ENCODE assay signal across 10 cellular contexts in genomic region chr16:15592324-15592723, GRCh38. TPM values are rescaled to one million over a fixed set of nuclear protein-coding genes. Genes with fewer than 3 reads are reported as not detected.
DNase-seq lines count a peak whose midpoint lies in the region; ATAC-seq and TF ChIP-seq lines count a peak whose summit lies in the region.
"Had no signal": no experiment of that assay in that cellular context is flagged by ENCODE, and none has a peak within 500 bp of the region (broad histone marks: within the 10 kb centered on the region; RNA-seq: fewer than 3 reads in every experiment).

No MANE protein-coding gene starts in this region.

- peaks cover 35% of the 10 kb centered on the region for H3K4me1 Mint-ChIP-seq in CD8-positive, alpha-beta T cell (ENCODE audit: low read depth)
- peaks cover 53% of the 10 kb centered on the region for H3K4me1 Mint-ChIP-seq in activated naive CD8-positive, alpha-beta T cell (ENCODE audit: low read depth)
- peaks cover 13 to 59% (median 27%) of the 10 kb centered on the region in 7 donors for H3K4me1 Mint-ChIP-seq in naive thymus-derived CD4-positive, alpha-beta T cell

- no peak overlapping the region for H3K4me3 ChIP-seq in CD8-positive, alpha-beta T cell (ENCODE audit: low read depth, low read length)
- no peak overlapping the region for H3K4me3 ChIP-seq in naive thymus-derived CD4-positive, alpha-beta T cell (ENCODE audit: low read length)
- H3K4me3 ChIP-seq in heart right ventricle = no peak overlapping the region

- H3K27ac Mint-ChIP-seq in CD8-positive, alpha-beta T cell = peak overlapping the region; percentile 85
- H3K27ac Mint-ChIP-seq in activated naive CD8-positive, alpha-beta T cell = peak overlapping the region; percentile 80
- peak overlapping the region; percentile 40 to 98 (median 84) for H3K27ac Mint-ChIP-seq in naive thymus-derived CD4-positive, alpha-beta T cell

- CTCF ChIA-PET in CD8-positive, alpha-beta T cell (lab: Charles Lee) = interaction anchor here (0.9 kb wide), 1 partner anchor 44 kb away, joined by 3 read pairs; no protein-coding TSS in a partner anchor
- CTCF ChIA-PET in naive thymus-derived CD4-positive, alpha-beta T cell (lab: Charles Lee) = no interaction called here

- POLR2A ChIA-PET in CD8-positive, alpha-beta T cell (lab: Charles Lee) = interaction anchor here (1.4 kb wide), 1 partner anchor 11 kb away, joined by 3 read pairs; no protein-coding TSS in a partner anchor
- POLR2A ChIA-PET in naive thymus-derived CD4-positive, alpha-beta T cell (lab: Charles Lee) = interaction anchor here (0.6 to 5.9 kb wide), 4 partner anchors 9 to 480 kb away, joined by 3 to 50 read pairs (median 5); partner anchors contain the start of gene MARF1

- no peak overlapping the region for H3K4me3 Mint-ChIP-seq in CD8-positive, alpha-beta T cell
- H3K4me3 Mint-ChIP-seq in activated naive CD8-positive, alpha-beta T cell = no peak overlapping the region
- H3K4me3 Mint-ChIP-seq in naive thymus-derived CD4-positive, alpha-beta T cell = peak overlapping the region in 2 of 10 donors; percentile 20 to 39

- peak in 6 of 7 experiments; percentile 19 to 71 (median 48) for DNase-seq in CD8-positive, alpha-beta T cell
- DNase-seq in LoVo (ENCODE audit: low spot score) (peak; percentile 38), heart right ventricle (no peak), NCI-H82 treated with DMSO at 0.1 percent for 48 hours (lab: John Stamatoyannopoulos, UW; ENCODE audit: unreplicated experiment) (no peak)
- no peak for DNase-seq in naive thymus-derived CD4-positive, alpha-beta T cell
- DNase-seq: NCI-H1092, NCI-H82 had no signal

- no peaks in the 10 kb centered on the region for H3K9me3 Mint-ChIP-seq in CD8-positive, alpha-beta T cell
- no peaks in the 10 kb centered on the region for H3K9me3 Mint-ChIP-seq in activated naive CD8-positive, alpha-beta T cell (ENCODE audit: low read depth)
- peaks cover 0 to 9% (median 0%) of the 10 kb centered on the region in 11 donors for H3K9me3 Mint-ChIP-seq in naive thymus-derived CD4-positive, alpha-beta T cell

- H3K27me3 Mint-ChIP-seq in CD8-positive, alpha-beta T cell (ENCODE audit: low read depth) = no peaks in the 10 kb centered on the region
- H3K27me3 Mint-ChIP-seq in activated naive CD8-positive, alpha-beta T cell = no peaks in the 10 kb centered on the region
- no peaks in the 10 kb centered on the region for H3K27me3 Mint-ChIP-seq in naive thymus-derived CD4-positive, alpha-beta T cell

- peak; percentile 5 for ATAC-seq in CD8-positive, alpha-beta T cell
- ATAC-seq in naive thymus-derived CD4-positive, alpha-beta T cell = no peak
- no peak for ATAC-seq in GM19452 (IDR thresholded peaks at IDR 0.05; ENCODE audit: unreplicated experiment)
- no peak for ATAC-seq in GM18505 (IDR thresholded peaks at IDR 0.05; ENCODE audit: unreplicated experiment)
- no peak for ATAC-seq in heart right ventricle

- no peaks in the 10 kb centered on the region for H3K27me3 ChIP-seq in CD8-positive, alpha-beta T cell (ENCODE audit: insufficient read depth, low read length)
- no peaks in the 10 kb centered on the region for H3K27me3 ChIP-seq in naive thymus-derived CD4-positive, alpha-beta T cell (ENCODE audit: control insufficient read depth in 2 of 2, insufficient read depth in 2 of 2, low read length in 2 of 2)
- no peaks in the 10 kb centered on the region for H3K27me3 ChIP-seq in heart right ventricle

- 85% methylated on average over 9 of the region's 9 CpGs for WGBS in heart right ventricle, 2 donors

- intact Hi-C loops in CD8-positive, alpha-beta T cell (cut with DNase I, micrococcal nuclease) = loop anchor here (1.0 to 10.0 kb wide), 3 partner anchors 47 to 165 kb away; no protein-coding TSS in a partner anchor
- intact Hi-C loops in naive thymus-derived CD4-positive, alpha-beta T cell (cut with micrococcal nuclease) = loop anchor here in 1 of 2 donors (5.0 kb wide), 2 partner anchors 45 to 110 kb away; no protein-coding TSS in a partner anchor
- intact Hi-C loops in heart right ventricle (cut with DNase I) = no loop called here

- H3K9me3 ChIP-seq in CD8-positive, alpha-beta T cell (ENCODE audit: low read length) = no peaks in the 10 kb centered on the region
- H3K9me3 ChIP-seq in naive thymus-derived CD4-positive, alpha-beta T cell (ENCODE audit: control insufficient read depth in 2 of 3, low read length in 3 of 3) = no peaks in the 10 kb centered on the region
- no peaks in the 10 kb centered on the region for H3K9me3 ChIP-seq in heart right ventricle

- no peak overlapping the region for H3K27ac ChIP-seq in CD8-positive, alpha-beta T cell (ENCODE audit: low read depth, low read length)
- H3K27ac ChIP-seq in naive thymus-derived CD4-positive, alpha-beta T cell (ENCODE audit: low read depth, low read length) = peak overlapping the region; percentile 37
- H3K27ac ChIP-seq in heart right ventricle = peak overlapping the region in 3 of 10 donors; percentile 10 to 96 (median 39)

- peaks cover 27% of the 10 kb centered on the region for H3K36me3 ChIP-seq in CD8-positive, alpha-beta T cell (ENCODE audit: insufficient read depth, low read length)
- peaks cover 4 to 36% (median 8%) of the 10 kb centered on the region in 3 experiments for H3K36me3 ChIP-seq in naive thymus-derived CD4-positive, alpha-beta T cell (ENCODE audit: control insufficient read depth in 2 of 3, insufficient read depth in 3 of 3, low read length in 3 of 3)
- H3K36me3 ChIP-seq in heart right ventricle = peaks cover 0 to 71% (median 24%) of the 10 kb centered on the region in 9 donors

- no peak for TF ChIP-seq POLR2A in GM18505 (IDR thresholded peaks at IDR 0.05; ENCODE audit: borderline replicate concordance, extremely low read depth, insufficient read depth, insufficient read length)

- peaks cover 58% of the 10 kb centered on the region for H3K36me3 Mint-ChIP-seq in CD8-positive, alpha-beta T cell
- H3K36me3 Mint-ChIP-seq in activated naive CD8-positive, alpha-beta T cell = peaks cover 19% of the 10 kb centered on the region
- peaks cover 5 to 59% (median 29%) of the 10 kb centered on the region in 5 donors for H3K36me3 Mint-ChIP-seq in naive thymus-derived CD4-positive, alpha-beta T cell

- peaks cover 29% of the 10 kb centered on the region for H3K4me1 ChIP-seq in CD8-positive, alpha-beta T cell (ENCODE audit: insufficient read depth, low read length)
- peaks cover 20 to 24% of the 10 kb centered on the region in 2 donors for H3K4me1 ChIP-seq in naive thymus-derived CD4-positive, alpha-beta T cell (ENCODE audit: control insufficient read depth in 2 of 2, insufficient read depth in 2 of 2, low read length in 2 of 2)
- peaks cover 0 to 58% (median 10%) of the 10 kb centered on the region in 9 donors for H3K4me1 ChIP-seq in heart right ventricle

- TF ChIP-seq CTCF in CD8-positive, alpha-beta T cell (IDR thresholded peaks at IDR 0.05) = no peak
- no peak for TF ChIP-seq CTCF in heart right ventricle (IDR thresholded peaks at IDR 0.05)

RNA-seq across cellular contexts. Expression of gene MARF1, which starts 50.6 kb away (rescaled TPM):
- total RNA-seq in CD8-positive, alpha-beta T cell = 100 to 1,000 TPM; 169 to 176 TPM
- total RNA-seq in naive thymus-derived CD4-positive, alpha-beta T cell = 100 to 1,000 TPM in 4 of 5 experiments, 10 to 100 TPM in 1; 93.0 to 259 (median 185) TPM
- 10 to 100 TPM; 12.5 to 17.3 TPM for polyA plus RNA-seq in naive thymus-derived CD4-positive, alpha-beta T cell
- total RNA-seq in heart right ventricle = 10 to 100 TPM; 39.1 to 59.1 (median 43.0) TPM
- polyA plus RNA-seq in heart right ventricle = 10 to 100 TPM in 1 of 2 donors, 1 to 10 TPM in 1; 9.6 to 14.9 TPM

RNA-seq across cellular contexts. Expression of gene NDE1, which starts 57.7 kb away (rescaled TPM):
- 100 to 1,000 TPM; 113 to 119 TPM for total RNA-seq in CD8-positive, alpha-beta T cell
- total RNA-seq in naive thymus-derived CD4-positive, alpha-beta T cell = 100 to 1,000 TPM in 4 of 5 experiments, 10 to 100 TPM in 1; 100.0 to 128 (median 114) TPM
- 10 to 100 TPM; 34.9 to 68.2 TPM for polyA plus RNA-seq in naive thymus-derived CD4-positive, alpha-beta T cell
- total RNA-seq in heart right ventricle = 10 to 100 TPM; 12.0 to 29.0 (median 20.0) TPM
- polyA plus RNA-seq in heart right ventricle = 10 to 100 TPM in 1 of 2 donors, 1 to 10 TPM in 1; 6.0 to 10.7 TPM

Comparison
In these comparisons a context has a peak if more than half of its experiments do, and no peak if none do; other contexts are left out.
1. DNase-seq: peak in CD8-positive, alpha-beta T cell (6 of 7) and LoVo (single experiment); none in naive thymus-derived CD4-positive, alpha-beta T cell (0 of 9), heart right ventricle (0 of 2) and NCI-H82 treated with DMSO at 0.1 percent for 48 hours (single experiment).
2. intact Hi-C loops: an anchor here in CD8-positive, alpha-beta T cell (1.0 to 10.0 kb wide); none called in heart right ventricle.
3. Peak in every context shown above with its lines, with median percentiles within 50 percentile points of each other: H3K27ac Mint-ChIP-seq.